17 cellular contexts compared by ENCODE assay signal in the genomic region with DNA sequence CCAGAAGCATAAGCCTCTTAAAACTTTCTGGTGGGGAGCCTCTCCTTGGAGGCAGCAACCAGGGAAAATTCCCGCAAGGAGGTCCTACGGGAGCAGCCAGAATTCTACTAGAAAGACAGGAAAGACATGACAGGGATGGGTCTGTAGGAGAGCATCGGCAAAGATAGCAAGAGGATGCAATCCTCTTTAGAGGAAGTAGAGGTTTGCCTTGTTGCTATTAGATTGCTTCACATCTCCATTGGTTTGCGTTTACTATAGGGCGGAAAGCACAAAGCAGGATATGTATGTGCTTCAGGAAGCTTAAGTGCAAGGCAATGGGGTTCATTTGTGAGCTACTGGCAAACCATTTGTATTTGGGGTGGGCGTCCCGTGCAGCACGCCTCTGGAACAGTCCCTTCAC.
"Had no signal": no experiment of that assay in that cellular context is flagged by ENCODE, and none has a peak within 500 bp of the region (broad histone marks: within the 10 kb centered on the region; RNA-seq: fewer than 3 reads in every experiment).

No MANE protein-coding gene starts in this region.

- ATAC-seq: activated CD4-positive, CD25-positive, alpha-beta regulatory T cell treated with anti-CD3 and anti-CD28 coated beads, Interleukin-2, amount 50 U/mL, for 24 hours; activated T-cell treated with anti-CD3 and anti-CD28 coated beads, Interleukin-2, amount 50 U/mL, for 4 hours; left ventricle myocardium superior; stimulated activated naive CD8-positive, alpha-beta T cell treated with anti-CD3 and anti-CD28 coated beads, Interleukin-15, amount 100 ng/mL, for 72 hours had no signal

- H3K36me3 Mint-ChIP-seq: activated CD4-positive, alpha-beta memory T cell treated with anti-CD3 and anti-CD28 coated beads for 36 hours had no signal

- H3K4me3 Mint-ChIP-seq: activated CD4-positive, alpha-beta memory T cell treated with anti-CD3 and anti-CD28 coated beads for 36 hours; activated naive CD8-positive, alpha-beta T cell; activated T-cell treated with anti-CD3 and anti-CD28 coated beads, Interleukin-2, amount 50 U/mL, for 4 hours; neural crest cell; stimulated activated naive CD8-positive, alpha-beta T cell treated with anti-CD3 and anti-CD28 coated beads, Interleukin-15, amount 100 ng/mL, for 72 hours had no signal

- H3K27me3 ChIP-seq: ovary, testis, vagina had no signal

- H3K4me1 Mint-ChIP-seq: stimulated activated naive CD8-positive, alpha-beta T cell treated with anti-CD3 and anti-CD28 coated beads, Interleukin-15, amount 100 ng/mL, for 72 hours had no signal

- H3K9me3 Mint-ChIP-seq: activated CD4-positive, alpha-beta memory T cell treated with anti-CD3 and anti-CD28 coated beads for 36 hours; activated T-cell treated with anti-CD3 and anti-CD28 coated beads, Interleukin-2, amount 50 U/mL, for 4 hours; neural crest cell; stimulated activated naive CD8-positive, alpha-beta T cell treated with anti-CD3 and anti-CD28 coated beads, Interleukin-15, amount 100 ng/mL, for 72 hours had no signal

- H3K27ac Mint-ChIP-seq: activated CD4-positive, alpha-beta memory T cell treated with anti-CD3 and anti-CD28 coated beads for 36 hours; activated naive CD8-positive, alpha-beta T cell; stimulated activated naive CD8-positive, alpha-beta T cell treated with anti-CD3 and anti-CD28 coated beads, Interleukin-15, amount 100 ng/mL, for 72 hours had no signal

- DNase-seq: activated CD4-positive, alpha-beta memory T cell treated with anti-CD3 and anti-CD28 coated beads for 36 hours; activated effector memory CD4-positive, alpha-beta T cell treated with anti-CD3 and anti-CD28 coated beads, Interleukin-2, amount 50 U/mL, for 16 hours; activated T-cell treated with anti-CD3 and anti-CD28 coated beads, Interleukin-2, amount 50 U/mL, for 4 hours; amygdala; cerebellar nuclear complex; foreskin melanocyte; kidney; left ventricle myocardium superior; mesendoderm; ovary; stimulated activated CD4-positive, alpha-beta T cell treated with anti-CD3 and anti-CD28 coated beads, Interleukin-4, amount 100 ng/mL, for 24 hours; stimulated activated naive CD8-positive, alpha-beta T cell treated with anti-CD3 and anti-CD28 coated beads, Interleukin-15, amount 100 ng/mL, for 72 hours; testis had no signal

- H3K4me3 ChIP-seq: ovary, testis, vagina had no signal

- H3K27ac ChIP-seq: vagina had no signal

- H3K9me3 ChIP-seq: ovary, testis, vagina had no signal

- H3K36me3 ChIP-seq: ovary, vagina had no signal
